20 cellular contexts compared by ENCODE assay signal in genomic region chr1:116314305-116314919, GRCh38. TPM values are rescaled to one million over a fixed set of nuclear protein-coding genes. Genes with fewer than 3 reads are reported as not detected.
DNase-seq lines count a peak whose midpoint lies in the region; ATAC-seq, FAIRE-seq and TF ChIP-seq lines count a peak whose summit lies in the region.
"Had no signal": no experiment of that assay in that cellular context is flagged by ENCODE, and none has a peak within 500 bp of the region (broad histone marks: within the 10 kb centered on the region; RNA-seq: fewer than 3 reads in every experiment).

No MANE protein-coding gene starts in this region.

- H3K27ac ChIP-seq in HEK293 (ENCODE audit: extremely low read depth, low read depth, low read length) (no peak overlapping the region), adrenal gland (no peak overlapping the region), pancreas (peak overlapping the region in 2 of 4 donors; percentile 75 to 86)

- TF ChIP-seq CTCF in HEK293 (tag by site-specific recombination; IDR thresholded peaks at IDR 0.05) (no peak), adrenal gland (IDR thresholded peaks at IDR 0.05) (no peak), fibroblast of mammary gland (conservative IDR thresholded peaks at IDR 0.05; ENCODE audit: control insufficient read depth, insufficient read depth, low read depth, low read length) (no peak), pancreas (IDR thresholded peaks at IDR 0.05) (no peak)

- H3K27me3 ChIP-seq in adrenal gland (no peaks in the 10 kb centered on the region), pancreas (no peaks in the 10 kb centered on the region)

- no peak overlapping the region for H3K4me3 ChIP-seq in HEK293 (ENCODE audit: low read depth, low read length)
- no peak overlapping the region for H3K4me3 ChIP-seq in adrenal gland
- H3K4me3 ChIP-seq in fibroblast of mammary gland (ENCODE audit: control insufficient read depth, low read depth, low read length): no peak overlapping the region
- no peak overlapping the region for H3K4me3 ChIP-seq in pancreas

- H3K36me3 ChIP-seq in HEK293 (ENCODE audit: control insufficient read depth in 2 of 2, insufficient read depth in 1 of 2, low read length in 2 of 2) (no peaks in the 10 kb centered on the region), adrenal gland (replicated peaks in 1 of 2) (no peaks in the 10 kb centered on the region), pancreas (no peaks in the 10 kb centered on the region)

- H3K9me3 ChIP-seq in HEK293 (ENCODE audit: control insufficient read depth, insufficient read depth, low read depth, low read length) (no peaks in the 10 kb centered on the region), adrenal gland (replicated peaks in 1 of 3) (no peaks in the 10 kb centered on the region), pancreas (no peaks in the 10 kb centered on the region)
- H3K9me3 ChIP-seq: SK-N-SH had no signal

- intact Hi-C loops in adrenal gland (cut with DNase I) (no loop called here), pancreas (cut with DNase I) (loop anchor here in 1 of 3 donors (10.0 kb wide), 1 partner anchor 60 kb away; the partner anchor contains the start of gene ATP1A1)

- FAIRE-seq in pancreas (lab: Jason Lieb, UNC): no peak
- FAIRE-seq: RCC 7860 had no signal

- peak in 4 of 7 donors; percentile 36 to 67 (median 50) for DNase-seq in adrenal gland
- DNase-seq in fibroblast of mammary gland (ENCODE audit: low read depth): peak; percentile 18
- peak in 4 of 6 donors; percentile 34 to 67 (median 48) for DNase-seq in pancreas
- no peak for DNase-seq in activated naive CD4-positive, alpha-beta T cell treated with Interleukin-2 at 50 U/mL for 16 hours
- no peak for DNase-seq in NCI-H1417 treated with DMSO at 0.1 percent for 48 hours (lab: John Stamatoyannopoulos, UW)
- DNase-seq: ACHN, AML-193, EL, H9, KG1, NCI-H1436 treated with DMSO at 0.1 percent for 48 hours, NCI-H2081, NCI-H345, NCI-H526, Right ventricle myocardium superior, SK-N-SH had no signal

- no peaks in the 10 kb centered on the region for H3K4me1 ChIP-seq in HEK293 (ENCODE audit: control insufficient read depth, insufficient read depth, low read length)
- no peaks in the 10 kb centered on the region for H3K4me1 ChIP-seq in adrenal gland (replicated peaks in 1 of 2)
- H3K4me1 ChIP-seq in pancreas: peaks cover 60 to 78% (median 67%) of the 10 kb centered on the region in 3 donors

- 70 to 75% (median 72%) methylated on average over 5 of the region's 5 CpGs for WGBS in adrenal gland, 4 donors
- 25 to 33% methylated on average over 5 of the region's 5 CpGs for WGBS in pancreas, 2 donors

- POLR2A ChIA-PET in HEK293 (lab: Yijun Ruan, JAX): no interaction called here

- CTCF ChIA-PET in HEK293 (lab: Yijun Ruan, JAX): no interaction called here

- no peak for TF ChIP-seq POLR2A in adrenal gland (IDR thresholded peaks at IDR 0.05)

- ATAC-seq in pancreas (peak in 3 of 4 donors; percentile 19 to 31 (median 21)), HG02884 (IDR thresholded peaks at IDR 0.05; ENCODE audit: unreplicated experiment) (no peak), HG02870 (IDR thresholded peaks at IDR 0.05; ENCODE audit: unreplicated experiment) (no peak)

TF ChIP-seq in HEK293, 187 proteins besides CTCF, POLR2A, EP300 and RAD21:
- TF ChIP-seq ZNF121 (tag by site-specific recombination; IDR thresholded peaks at IDR 0.05): peak; percentile 39; the same call in 1 of the 2 replicates
- no peak for TF ChIP-seq ZNF341 (tag by site-specific recombination; IDR thresholded peaks at IDR 0.05; ENCODE audit: low read depth)

RNA-seq across cellular contexts. Expression of gene ATP1A1, which starts 58.6 kb away (rescaled TPM):
- total RNA-seq in adrenal gland: 100 to 1,000 TPM; 188 to 377 (median 222) TPM
- 100 to 1,000 TPM in 2 of 3 donors, 10 to 100 TPM in 1; 60.7 to 336 (median 109) TPM for polyA plus RNA-seq in adrenal gland
- 100 to 1,000 TPM; 338 to 735 (median 584) TPM for total RNA-seq in pancreas
- polyA plus RNA-seq in pancreas: 100 to 1,000 TPM; 226 to 459 TPM

Comparison
In these comparisons a context has a peak if more than half of its experiments do, and no peak if none do; other contexts are left out.
1. DNase-seq: peak in adrenal gland (4 of 7), fibroblast of mammary gland (single experiment) and pancreas (4 of 6); none in activated naive CD4-positive, alpha-beta T cell treated with Interleukin-2 at 50 U/mL for 16 hours (single experiment) and NCI-H1417 treated with DMSO at 0.1 percent for 48 hours (single experiment).
2. ATAC-seq: peak in pancreas (3 of 4); none in HG02884 (single experiment) and HG02870 (single experiment).